10 cellular contexts compared by ENCODE assay signal in the genomic region with DNA sequence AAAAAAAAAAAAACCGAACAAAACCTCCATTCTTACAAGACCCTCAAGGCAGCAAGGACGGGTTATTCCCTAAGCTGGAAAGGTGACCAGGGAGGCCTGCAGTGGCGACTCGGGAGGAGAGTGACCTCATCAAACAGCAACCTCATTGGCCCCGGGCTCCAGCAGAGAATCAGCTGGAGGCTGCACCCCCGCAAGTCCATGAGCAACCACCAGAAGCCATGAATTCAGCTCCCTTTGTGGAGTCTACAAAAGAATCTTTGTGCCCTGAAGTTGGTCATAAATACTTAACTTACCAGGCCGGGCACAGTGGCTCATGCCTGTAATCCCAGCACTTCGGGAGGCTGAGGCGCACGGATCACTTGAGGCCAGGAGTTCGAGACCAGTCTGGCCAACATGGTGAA.
DNase-seq lines count a peak whose midpoint lies in the region; ATAC-seq and TF ChIP-seq lines count a peak whose summit lies in the region.
"Had no signal": no experiment of that assay in that cellular context is flagged by ENCODE, and none has a peak within 500 bp of the region (broad histone marks: within the 10 kb centered on the region; RNA-seq: fewer than 3 reads in every experiment).

No MANE protein-coding gene starts in this region.

- peaks cover 13% of the 10 kb centered on the region for H3K36me3 Mint-ChIP-seq in T-cell

- in situ Hi-C loops in Panc1 (cut with HindIII; ENCODE audit: low pct_unique_long_range_greater_than_20kb, low sequenced_read_pairs), result no loop called here

- H3K4me1 ChIP-seq in Panc1 (ENCODE audit: control insufficient read depth, insufficient read depth, low read length), result peaks cover 40% of the 10 kb centered on the region

- H3K9me3 Mint-ChIP-seq in T-cell, result no peaks in the 10 kb centered on the region

- BruUV-seq in Panc1 (replicated peaks; lab: Mats Ljungman, UMichigan), result no TSS peak

- peaks cover 11 to 29% (median 27%) of the 10 kb centered on the region in 3 donors for H3K4me1 Mint-ChIP-seq in T-cell

- H3K27ac ChIP-seq in Panc1 (ENCODE audit: low read length), result peak overlapping the region; percentile 90
- H3K27ac ChIP-seq: epithelial cell of prostate had no signal

- intact Hi-C loops in Panc1 (cut with micrococcal nuclease; ENCODE audit: unreplicated experiment), result no loop called here

- TF ChIP-seq CTCF in Panc1 (IDR thresholded peaks at IDR 0.05) (no peak), fibroblast of mammary gland (conservative IDR thresholded peaks at IDR 0.05; ENCODE audit: control insufficient read depth, insufficient read depth, low read depth, low read length) (no peak)

- POLR2A ChIA-PET in Panc1 (lab: Charles Lee) (interaction anchor here (0.7 kb wide), 2 partner anchors 18 to 293 kb away, joined by 5 read pairs; no protein-coding TSS in a partner anchor), T-cell (lab: Charles Lee) (interaction anchor here in 1 of 2 donors (0.7 kb wide), 1 partner anchor 293 kb away, joined by 6 read pairs; no protein-coding TSS in a partner anchor)

- no peaks in the 10 kb centered on the region for H3K27me3 ChIP-seq in Panc1 (ENCODE audit: control insufficient read depth, insufficient read depth, low read length)

- DNase-seq in COLO829 (ENCODE audit: low spot score) (peak; percentile 93), Panc1 (ENCODE audit: low read depth, low spot score) (no peak), fibroblast of mammary gland (ENCODE audit: low read depth) (peak; percentile 57), putamen (ENCODE audit: low spot score) (peak; percentile 58), NCI-H748 (lab: John Stamatoyannopoulos, UW; ENCODE audit: unreplicated experiment) (no peak), T-cell (no peak)
- DNase-seq: activated B cell treated with CpG ODN at 0.5 μM for 24 hours had no signal

- H3K4me3 ChIP-seq in Panc1 (ENCODE audit: low read depth in 2 of 2, low read length in 2 of 2) (peak overlapping the region; percentile 42 to 74; a peak in 3 of 4 replicates), fibroblast of mammary gland (ENCODE audit: control insufficient read depth, low read depth, low read length) (no peak overlapping the region)

- H3K4me3 Mint-ChIP-seq in T-cell, result peak overlapping the region in 1 of 3 donors; percentile 63

- no peak overlapping the region for H3K27ac Mint-ChIP-seq in T-cell
- H3K27ac Mint-ChIP-seq: activated B cell treated with CpG ODN at 0.5 μM for 24 hours had no signal

- peaks cover 9 to 13% of the 10 kb centered on the region in 2 donors for H3K27me3 Mint-ChIP-seq in T-cell

- no peaks in the 10 kb centered on the region for H3K36me3 ChIP-seq in Panc1 (ENCODE audit: control insufficient read depth, insufficient read depth, low read length)

- peak; percentile 68 for ATAC-seq in Panc1
- ATAC-seq in activated CD4-positive, CD25-positive, alpha-beta regulatory T cell treated with anti-CD3 and anti-CD28 coated beads, Interleukin-2, amount 50 U/mL, for 24 hours, result no peak
- ATAC-seq in HG03045 (IDR thresholded peaks at IDR 0.05; ENCODE audit: unreplicated experiment), result no peak
- ATAC-seq in T-cell (replicated peaks in 1 of 4), result no peak

- H3K9me3 ChIP-seq in Panc1 (ENCODE audit: control insufficient read depth, insufficient read depth, low read depth, low read length), result no peaks in the 10 kb centered on the region

- CTCF ChIA-PET in Panc1 (lab: Charles Lee) (interaction anchor here (0.6 to 0.7 kb wide), 4 partner anchors 46 to 779 kb away, joined by 3 to 4 read pairs (median 4); no protein-coding TSS in a partner anchor), T-cell (lab: Charles Lee) (no interaction called here)

Comparison
In these comparisons a context has a peak if more than half of its experiments do, and no peak if none do; other contexts are left out.
1. DNase-seq: peak in COLO829 (single experiment), fibroblast of mammary gland (single experiment) and putamen (single experiment); none in Panc1 (single experiment), NCI-H748 (single experiment) and T-cell (0 of 34).